Comparison of ENCODE assay signal across 17 cellular contexts in the genomic region with DNA sequence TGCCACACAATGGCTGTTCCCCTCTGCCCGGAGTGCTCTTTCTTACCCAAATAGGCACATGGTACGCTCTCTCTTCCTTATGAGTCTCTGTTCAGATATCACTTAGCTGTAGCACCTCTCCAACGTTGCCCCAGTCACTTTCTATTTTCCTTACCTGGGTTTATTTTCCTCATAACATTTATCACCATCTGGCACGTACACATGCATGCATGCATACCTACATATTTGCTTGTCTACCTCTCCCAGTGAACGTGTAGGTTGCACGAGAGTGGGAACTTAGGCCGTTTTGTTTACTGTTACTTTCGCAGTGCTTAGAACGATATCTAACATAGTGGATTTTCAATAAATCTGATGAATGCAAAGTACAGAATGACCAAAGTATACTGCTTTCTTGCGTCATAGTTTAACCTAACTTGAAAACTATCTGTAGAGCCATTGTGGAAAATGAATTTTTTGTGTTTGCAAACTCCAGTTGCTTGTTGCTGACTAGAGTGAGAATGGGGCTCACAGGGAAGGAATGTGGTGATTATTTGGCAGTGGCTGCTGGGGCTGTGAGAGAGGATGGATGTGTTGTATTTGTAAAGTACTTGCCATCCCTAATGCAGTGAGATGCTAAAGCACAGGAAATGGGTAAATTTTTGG. TPM values are rescaled to one million over a fixed set of nuclear protein-coding genes. Genes with fewer than 3 reads are reported as not detected.
DNase-seq lines count a peak whose midpoint lies in the region; ATAC-seq and TF ChIP-seq lines count a peak whose summit lies in the region.
"Had no signal": no experiment of that assay in that cellular context is flagged by ENCODE, and none has a peak within 500 bp of the region (broad histone marks: within the 10 kb centered on the region; RNA-seq: fewer than 3 reads in every experiment).

No MANE protein-coding gene starts in this region.

- 33 to 62% (median 58%) methylated on average over 10 of the region's 10 CpGs for whole genome bisulfite sequencing in stomach, 5 donors

- H3K27ac ChIP-seq in cardiac muscle cell (peak overlapping the region; percentile 56), right atrium auricular region (no peak overlapping the region), stomach (peak overlapping the region; percentile 25 to 63 (median 50))
- H3K27ac ChIP-seq: A549 had no signal

- no peak for TF ChIP-seq EP300 in stomach (IDR thresholded peaks at IDR 0.05)

- H3K36me3 ChIP-seq in cardiac muscle cell (peaks cover 11% of the 10 kb centered on the region), right atrium auricular region (peaks cover 12% of the 10 kb centered on the region), adipocyte (ENCODE audit: control insufficient read depth, insufficient read depth, low read length, severe bottlenecking) (peaks cover 35% of the 10 kb centered on the region), stomach (peaks cover 10 to 22% (median 19%) of the 10 kb centered on the region in 4 donors)

- intact Hi-C loops in stomach (cut with DNase I; ENCODE audit: low total_unique reads) = no loop called here

- H3K4me3 ChIP-seq in cardiac muscle cell (no peak overlapping the region), right atrium auricular region (no peak overlapping the region), adipocyte (ENCODE audit: low read length) (no peak overlapping the region), fibroblast of villous mesenchyme (ENCODE audit: low read depth, low read length) (no peak overlapping the region), stomach (no peak overlapping the region)
- H3K4me3 ChIP-seq: A549, heart right ventricle had no signal

- TF ChIP-seq POLR2A in stomach (IDR thresholded peaks at IDR 0.05) = no peak

- no peak overlapping the region for H3K9ac ChIP-seq in adipocyte (ENCODE audit: low read length)

- ATAC-seq in HG02798 (IDR thresholded peaks at IDR 0.05; ENCODE audit: poor library complexity, unreplicated experiment) = no peak
- ATAC-seq: A549; left lobe of liver; stimulated activated naive CD8-positive, alpha-beta T cell treated with anti-CD3 and anti-CD28 coated beads, Interleukin-15, Interleukin-2, amounts not matched to agents 100 U/mL and 50 U/mL, for 24 hours had no signal

- peak in 1 of 2 donors; percentile 55 for DNase-seq in cardiac muscle cell (ENCODE audit: low read depth in 1 of 2, low spot score in 1 of 2)
- no peak for DNase-seq in right atrium auricular region (ENCODE audit: low spot score)
- DNase-seq in adipocyte (ENCODE audit: low read depth) = peak; percentile 59
- peak; percentile 31 for DNase-seq in fibroblast of villous mesenchyme (ENCODE audit: low read depth)
- no peak for DNase-seq in stomach
- no peak for DNase-seq in NOMO-1 treated with DMSO at 0.1 percent for 48 hours (lab: John Stamatoyannopoulos, UW; ENCODE audit: unreplicated experiment)
- DNase-seq in kidney glomerular epithelial cell (lab: John Stamatoyannopoulos, UW) = no peak
- DNase-seq: activated CD4-positive, alpha-beta T cell treated with anti-CD3 and anti-CD28 coated beads, Interleukin-2, amount 10 ng/mL, durations not matched to agents 24 days and 14 days; activated naive CD8-positive, alpha-beta T cell treated with anti-CD3 and anti-CD28 coated beads, Interleukin-2, amount 10 ng/mL, durations not matched to agents 7 days and 5 days; CD8-positive, alpha-beta memory T cell; heart right ventricle; KG1; NCI-H1417 treated with DMSO at 0.1 percent for 48 hours; stimulated activated naive CD8-positive, alpha-beta T cell treated with anti-CD3 and anti-CD28 coated beads, Interleukin-15, Interleukin-2, amounts not matched to agents 100 U/mL and 50 U/mL, for 24 hours had no signal

- TF ChIP-seq CTCF in cardiac muscle cell (IDR thresholded peaks at IDR 0.05; ENCODE audit: low read depth, low read length) (no peak), right atrium auricular region (IDR thresholded peaks at IDR 0.05) (no peak), fibroblast of villous mesenchyme (IDR thresholded peaks at IDR 0.05; ENCODE audit: insufficient read depth, low read depth, low read length) (no peak), stomach (IDR thresholded peaks at IDR 0.05) (no peak)

- peaks cover 46% of the 10 kb centered on the region for H3K4me1 ChIP-seq in cardiac muscle cell (ENCODE audit: low read depth)
- H3K4me1 ChIP-seq in right atrium auricular region = peaks cover 0 to 27% of the 10 kb centered on the region in 2 donors
- H3K4me1 ChIP-seq in adipocyte (ENCODE audit: control insufficient read depth, insufficient read depth, low read length) = peaks cover 31% of the 10 kb centered on the region
- peaks cover 25 to 88% (median 59%) of the 10 kb centered on the region in 4 donors for H3K4me1 ChIP-seq in stomach

- H3K27me3 ChIP-seq in cardiac muscle cell (no peaks in the 10 kb centered on the region), right atrium auricular region (no peaks in the 10 kb centered on the region), adipocyte (replicated peaks; ENCODE audit: control insufficient read depth, insufficient read depth, low read length) (no peaks in the 10 kb centered on the region), stomach (no peaks in the 10 kb centered on the region)
- H3K27me3 ChIP-seq: heart right ventricle had no signal

- no peaks in the 10 kb centered on the region for H3K9me3 ChIP-seq in cardiac muscle cell (ENCODE audit: low read depth)
- H3K9me3 ChIP-seq in right atrium auricular region = no peaks in the 10 kb centered on the region
- no peaks in the 10 kb centered on the region for H3K9me3 ChIP-seq in adipocyte (ENCODE audit: control insufficient read depth, low read length)
- H3K9me3 ChIP-seq in stomach = no peaks in the 10 kb centered on the region
- H3K9me3 ChIP-seq: A549, heart right ventricle had no signal

RNA-seq across cellular contexts. Expression of gene ACSL3, which starts 47.1 kb away (rescaled TPM):
- total RNA-seq in cardiac muscle cell = 148 and 177 TPM in 2 replicates
- polyA plus RNA-seq in cardiac muscle cell = 108 and 119 TPM in 2 replicates
- 10 to 100 TPM; 29.0 to 35.7 TPM for total RNA-seq in right atrium auricular region
- total RNA-seq in fibroblast of villous mesenchyme = 195 and 207 TPM in 2 replicates
- 100 to 1,000 TPM in 2 of 5 donors, 10 to 100 TPM in 3; 13.4 to 234 (median 92.4) TPM for total RNA-seq in stomach
- 10 to 100 TPM; 10.5 to 18.7 (median 17.7) TPM for polyA plus RNA-seq in stomach

Comparison
In these comparisons a context has a peak if more than half of its experiments do, and no peak if none do; other contexts are left out.
1. H3K27ac ChIP-seq: peak in cardiac muscle cell (single experiment) and stomach (5 of 5); none in right atrium auricular region (0 of 2).
2. DNase-seq: peak in adipocyte (single experiment) and fibroblast of villous mesenchyme (single experiment); none in right atrium auricular region (single experiment), stomach (single experiment), NOMO-1 treated with DMSO at 0.1 percent for 48 hours (single experiment) and kidney glomerular epithelial cell (single experiment).